ENCODE assay signal across 27 cellular contexts in genomic region chr17:27746881-27747280, GRCh38. TPM values are rescaled to one million over a fixed set of nuclear protein-coding genes. Genes with fewer than 3 reads are reported as not detected.
"Had no signal": no experiment of that assay in that cellular context is flagged by ENCODE, and none has a peak within 500 bp of the region (broad histone marks: within the 10 kb centered on the region; RNA-seq: fewer than 3 reads in every experiment).

No MANE protein-coding gene starts in this region.

- H3K27me3 Mint-ChIP-seq: activated CD4-positive, alpha-beta T cell treated with anti-CD3 and anti-CD28 coated beads, Interleukin-2, amount 10 ng/mL, durations not matched to agents 7 days and 5 days; activated naive CD4-positive, alpha-beta T cell treated with anti-CD3 and anti-CD28 coated beads, Interleukin-2, amount 50 U/mL, for 24 hours; central memory CD8-positive, alpha-beta T cell had no signal

- H3K4me2 ChIP-seq: KMS-11, SK-N-SH had no signal

- DNase-seq: activated CD4-positive, alpha-beta T cell treated with anti-CD3 and anti-CD28 coated beads for 1 hour; activated CD4-positive, alpha-beta T cell treated with anti-CD3 and anti-CD28 coated beads, Interleukin-2, amount 10 ng/mL, durations not matched to agents 7 days and 5 days; activated CD8-positive, alpha-beta memory T cell treated with anti-CD3 and anti-CD28 coated beads, Interleukin-2, amount 50 U/mL, for 4 hours; activated naive CD4-positive, alpha-beta T cell; activated T-cell treated with anti-CD3 and anti-CD28 coated beads, Interleukin-2, amount 50 U/mL, for 1 hour; amniotic stem cell; body of pancreas; NCI-H1092; NCI-H1436; NCI-H1694 treated with DMSO at 0.1 percent for 48 hours; NCI-H2081; NCI-H510A treated with DMSO at 0.1 percent for 48 hours; NCI-H69; NK-92 treated with Interleukin-12 subunit alpha and Interleukin-12 subunit beta, amount 100 ng/mL, for 24 hours; Peyer's patch; Right ventricle myocardium superior; SJCRH30; SK-N-SH; T-helper 1 cell had no signal

- H3K4me1 ChIP-seq: ascending aorta, body of pancreas, Peyer's patch, SJCRH30 had no signal

- H3K4me3 Mint-ChIP-seq: activated CD4-positive, alpha-beta memory T cell treated with anti-CD3 and anti-CD28 coated beads, Interleukin-2, amount 10 ng/mL, durations not matched to agents 7 days and 5 days; activated CD4-positive, alpha-beta T cell treated with anti-CD3 and anti-CD28 coated beads, Interleukin-2, amount 10 ng/mL, durations not matched to agents 7 days and 5 days; activated naive CD4-positive, alpha-beta T cell treated with anti-CD3 and anti-CD28 coated beads, Interleukin-2, amount 50 U/mL, for 24 hours; central memory CD8-positive, alpha-beta T cell had no signal

- H3K4me1 Mint-ChIP-seq: activated CD4-positive, alpha-beta memory T cell treated with anti-CD3 and anti-CD28 coated beads, Interleukin-2, amount 10 ng/mL, durations not matched to agents 7 days and 5 days; activated CD4-positive, alpha-beta T cell treated with anti-CD3 and anti-CD28 coated beads, Interleukin-2, amount 10 ng/mL, durations not matched to agents 7 days and 5 days; activated naive CD4-positive, alpha-beta T cell treated with anti-CD3 and anti-CD28 coated beads, Interleukin-2, amount 50 U/mL, for 24 hours; central memory CD8-positive, alpha-beta T cell had no signal

- H3K27me3 ChIP-seq: ascending aorta, body of pancreas, Peyer's patch had no signal

- H3K9me3 Mint-ChIP-seq: activated CD4-positive, alpha-beta memory T cell treated with anti-CD3 and anti-CD28 coated beads, Interleukin-2, amount 10 ng/mL, durations not matched to agents 7 days and 5 days; activated CD4-positive, alpha-beta T cell treated with anti-CD3 and anti-CD28 coated beads, Interleukin-2, amount 10 ng/mL, durations not matched to agents 7 days and 5 days; activated naive CD4-positive, alpha-beta T cell treated with anti-CD3 and anti-CD28 coated beads, Interleukin-2, amount 50 U/mL, for 24 hours; central memory CD8-positive, alpha-beta T cell had no signal

- H3K9me3 ChIP-seq: ascending aorta, body of pancreas, Peyer's patch, SJCRH30, SK-N-SH had no signal

- ATAC-seq: body of pancreas had no signal

- H3K4me3 ChIP-seq: ascending aorta, body of pancreas, Peyer's patch, SJCRH30 had no signal

- H3K9ac ChIP-seq: KMS-11, SK-N-SH had no signal

- H3K36me3 ChIP-seq: ascending aorta, Peyer's patch, SJCRH30 had no signal

- H3K27ac Mint-ChIP-seq: activated CD4-positive, alpha-beta memory T cell treated with anti-CD3 and anti-CD28 coated beads, Interleukin-2, amount 10 ng/mL, durations not matched to agents 7 days and 5 days; activated CD4-positive, alpha-beta T cell treated with anti-CD3 and anti-CD28 coated beads, Interleukin-2, amount 10 ng/mL, durations not matched to agents 7 days and 5 days; activated naive CD4-positive, alpha-beta T cell treated with anti-CD3 and anti-CD28 coated beads, Interleukin-2, amount 50 U/mL, for 24 hours had no signal

- H3K36me3 Mint-ChIP-seq: activated naive CD4-positive, alpha-beta T cell treated with anti-CD3 and anti-CD28 coated beads, Interleukin-2, amount 50 U/mL, for 24 hours had no signal

- H3K27ac ChIP-seq: ascending aorta, body of pancreas, KMS-11, Peyer's patch, RWPE1, SJCRH30 had no signal

RNA-seq across cellular contexts. Expression of gene NOS2, which starts 53.4 kb away (rescaled TPM):
- total RNA-seq: activated CD4-positive, alpha-beta memory T cell treated with anti-CD3 and anti-CD28 coated beads, Interleukin-2, amount 10 ng/mL, durations not matched to agents 7 days and 5 days; activated CD4-positive, alpha-beta T cell treated with anti-CD3 and anti-CD28 coated beads, Interleukin-2, amount 10 ng/mL, durations not matched to agents 7 days and 5 days; ascending aorta; MCF 10A; SJCRH30; T-helper 2 cell treated with Interferon-gamma antibody and Interleukin-4, amounts not matched to agents 100 ng/mL and 5 ng/mL, for 36 hours had no signal
